Comparison of ENCODE assay signal across 1 cellular context in genomic region chr3:157148123-157148889, GRCh38.
TF ChIP-seq lines count a peak whose summit lies in the region.

No MANE protein-coding gene starts in this region.

TF ChIP-seq in GM12878, 131 proteins besides CTCF, POLR2A, EP300 and RAD21 (continued from another document):
- TF ChIP-seq ZNF217 (IDR thresholded peaks at IDR 0.05) = no peak
- TF ChIP-seq RUNX3 (IDR thresholded peaks at IDR 0.05; ENCODE audit: low read length) = peak; percentile 43; the same call in 1 of the 2 replicates
- peak; percentile 44; the same call in 1 of the 2 replicates for TF ChIP-seq NFIC (IDR thresholded peaks at IDR 0.05; ENCODE audit: low read depth, low read length)
- TF ChIP-seq ZNF274 (IDR thresholded peaks at IDR 0.05; ENCODE audit: insufficient read depth, insufficient read length) = no peak
- peak; percentile 21; the same call in 1 of the 2 replicates for TF ChIP-seq SPI1 (IDR thresholded peaks at IDR 0.05; ENCODE audit: borderline replicate concordance, insufficient read depth, low read depth, low read length)
